8 cellular contexts compared by ENCODE assay signal in genomic region chr2:64654993-64655666, GRCh38. TPM values are rescaled to one million over a fixed set of nuclear protein-coding genes. Genes with fewer than 3 reads are reported as not detected.
DNase-seq lines count a peak whose midpoint lies in the region; ATAC-seq, FAIRE-seq and TF ChIP-seq lines count a peak whose summit lies in the region.

No MANE protein-coding gene starts in this region.

- CTCF ChIA-PET in activated CD4-positive, alpha-beta memory T cell treated with anti-CD3 and anti-CD28 coated beads for 36 hours (lab: Charles Lee) = interaction anchor here (0.7 to 11.1 kb wide), 17 partner anchors 9 to 212 kb away, joined by 3 to 131 read pairs (median 10); partner anchors contain the start of gene AFTPH

- H3K36me3 ChIP-seq in DND-41 (ENCODE audit: insufficient read depth, low read length) = no peaks in the 10 kb centered on the region
- H3K36me3 ChIP-seq in hepatocyte (replicated peaks; ENCODE audit: insufficient read depth, low read depth) = no peaks in the 10 kb centered on the region

- H3K4me3 ChIP-seq in DND-41 (ENCODE audit: low read depth in 1 of 2, low read length in 2 of 2) = no peak overlapping the region
- H3K4me3 ChIP-seq in hepatocyte = peak overlapping the region; percentile 85

- H3K79me2 ChIP-seq in DND-41 (ENCODE audit: insufficient read depth, low read length) = peaks cover 29% of the 10 kb centered on the region
- H3K79me2 ChIP-seq in hepatocyte = peaks cover 28% of the 10 kb centered on the region

- H3K9me3 ChIP-seq in DND-41 (ENCODE audit: insufficient read depth, low read length, severe bottlenecking) (no peaks in the 10 kb centered on the region), hepatocyte (ENCODE audit: low read depth) (no peaks in the 10 kb centered on the region)

- intact Hi-C loops in activated CD4-positive, alpha-beta memory T cell treated with anti-CD3 and anti-CD28 coated beads for 36 hours (cut with micrococcal nuclease) = loop anchor here (1.0 to 2.0 kb wide), 4 partner anchors 21 to 75 kb away; no protein-coding TSS in a partner anchor

- no peaks in the 10 kb centered on the region for H3K27me3 Mint-ChIP-seq in activated CD4-positive, alpha-beta memory T cell treated with anti-CD3 and anti-CD28 coated beads for 36 hours
- no peaks in the 10 kb centered on the region for H3K27me3 Mint-ChIP-seq in stimulated activated naive CD8-positive, alpha-beta T cell treated with anti-CD3 and anti-CD28 coated beads, Interleukin-15, Interleukin-2, amounts not matched to agents 100 ng/mL and 50 ng/mL, for 24 hours

- peak overlapping the region; percentile 60 for H3K27ac ChIP-seq in DND-41 (ENCODE audit: low read length)
- peak overlapping the region; percentile 99 for H3K27ac ChIP-seq in hepatocyte

- peak overlapping the region; percentile 89 for H3K9ac ChIP-seq in DND-41 (ENCODE audit: low read depth, low read length)

- peak overlapping the region; percentile 74 for H3K4me3 Mint-ChIP-seq in activated CD4-positive, alpha-beta memory T cell treated with anti-CD3 and anti-CD28 coated beads for 36 hours
- peak overlapping the region; percentile 80 for H3K4me3 Mint-ChIP-seq in stimulated activated naive CD8-positive, alpha-beta T cell treated with anti-CD3 and anti-CD28 coated beads, Interleukin-15, Interleukin-2, amounts not matched to agents 100 ng/mL and 50 ng/mL, for 24 hours

- no peaks in the 10 kb centered on the region for H3K9me2 ChIP-seq in hepatocyte (replicated peaks; ENCODE audit: insufficient read depth)

- peak overlapping the region; percentile 78 for H3K4me2 ChIP-seq in DND-41 (ENCODE audit: insufficient read depth, low read length)
- H3K4me2 ChIP-seq in hepatocyte = peak overlapping the region; percentile 82

- H3K27ac Mint-ChIP-seq in activated CD4-positive, alpha-beta memory T cell treated with anti-CD3 and anti-CD28 coated beads for 36 hours = peak overlapping the region; percentile 31
- H3K27ac Mint-ChIP-seq in stimulated activated naive CD8-positive, alpha-beta T cell treated with anti-CD3 and anti-CD28 coated beads, Interleukin-15, Interleukin-2, amounts not matched to agents 100 ng/mL and 50 ng/mL, for 24 hours = peak overlapping the region; percentile 84

- H3K4me1 ChIP-seq in DND-41 (ENCODE audit: insufficient read depth, low read length) = peaks cover 46% of the 10 kb centered on the region
- peaks cover 27% of the 10 kb centered on the region for H3K4me1 ChIP-seq in hepatocyte (ENCODE audit: insufficient read depth)

- H2AFZ ChIP-seq in DND-41 (ENCODE audit: low read depth, low read length) (peak overlapping the region; percentile 22; the same call in 1 of the 2 replicates), hepatocyte (no peak overlapping the region)

- peaks cover 46% of the 10 kb centered on the region for H3K4me1 Mint-ChIP-seq in activated CD4-positive, alpha-beta memory T cell treated with anti-CD3 and anti-CD28 coated beads for 36 hours (ENCODE audit: low read depth)
- peaks cover 82% of the 10 kb centered on the region for H3K4me1 Mint-ChIP-seq in stimulated activated naive CD8-positive, alpha-beta T cell treated with anti-CD3 and anti-CD28 coated beads, Interleukin-15, Interleukin-2, amounts not matched to agents 100 ng/mL and 50 ng/mL, for 24 hours (ENCODE audit: low read depth)

- H3K27me3 ChIP-seq in DND-41 (ENCODE audit: insufficient read depth, low read length, poor library complexity) (peaks cover 7% of the 10 kb centered on the region), hepatocyte (no peaks in the 10 kb centered on the region)

- H3K9me3 Mint-ChIP-seq in activated CD4-positive, alpha-beta memory T cell treated with anti-CD3 and anti-CD28 coated beads for 36 hours = no peaks in the 10 kb centered on the region
- H3K9me3 Mint-ChIP-seq in stimulated activated naive CD8-positive, alpha-beta T cell treated with anti-CD3 and anti-CD28 coated beads, Interleukin-15, Interleukin-2, amounts not matched to agents 100 ng/mL and 50 ng/mL, for 24 hours = no peaks in the 10 kb centered on the region

- FAIRE-seq in frontal cortex (lab: Jason Lieb, UNC) = no peak

- 54% methylated on average over 7 of the region's 7 CpGs for WGBS in hepatocyte (ENCODE audit: low lambda C conversion rate, missing lambda C conversion rate)

- in situ Hi-C loops in G401 (cut with HindIII; ENCODE audit: low sequenced_read_pairs) = no loop called here

- H4K20me1 ChIP-seq in DND-41 (ENCODE audit: insufficient read depth, low read length) (peaks cover 18% of the 10 kb centered on the region; the same call in 1 of the 2 replicates), hepatocyte (ENCODE audit: insufficient read depth, poor library complexity, severe bottlenecking) (peaks cover 5% of the 10 kb centered on the region)

- peak; percentile 36 for DNase-seq in DND-41
- DNase-seq in HuH-7 (ENCODE audit: low spot score) = peak; percentile 55
- peak; percentile 60 for DNase-seq in activated CD4-positive, alpha-beta memory T cell treated with anti-CD3 and anti-CD28 coated beads for 36 hours
- DNase-seq in hepatocyte (ENCODE audit: low spot score) = peak; percentile 46
- DNase-seq in central memory CD4-positive, alpha-beta T cell = no peak
- DNase-seq in G401 (ENCODE audit: low spot score) = no peak
- DNase-seq in frontal cortex (ENCODE audit: low spot score in 2 of 2) = no peak

- POLR2A ChIA-PET in activated CD4-positive, alpha-beta memory T cell treated with anti-CD3 and anti-CD28 coated beads for 36 hours (lab: Charles Lee) = interaction anchor here (0.6 to 4.1 kb wide), 9 partner anchors 8 to 131 kb away, joined by 3 to 42 read pairs (median 3); partner anchors contain the start of gene AFTPH

- TF ChIP-seq CTCF in DND-41 (IDR thresholded peaks at IDR 0.05; ENCODE audit: borderline replicate concordance, extremely low read depth, low read length, poor library complexity, severe bottlenecking) (peak; percentile 55), hepatocyte (IDR thresholded peaks at IDR 0.05; ENCODE audit: poor library complexity) (peak; percentile 29)

- no peak for ATAC-seq in DND-41 (ENCODE audit: insufficient read depth, low read depth)

- peaks cover 1% of the 10 kb centered on the region for H3K36me3 Mint-ChIP-seq in activated CD4-positive, alpha-beta memory T cell treated with anti-CD3 and anti-CD28 coated beads for 36 hours
- H3K36me3 Mint-ChIP-seq in stimulated activated naive CD8-positive, alpha-beta T cell treated with anti-CD3 and anti-CD28 coated beads, Interleukin-15, Interleukin-2, amounts not matched to agents 100 ng/mL and 50 ng/mL, for 24 hours (ENCODE audit: low read depth) = no peaks in the 10 kb centered on the region

RNA-seq across cellular contexts. Expression of gene SERTAD2, which starts 1.4 kb away (rescaled TPM):
- total RNA-seq in activated CD4-positive, alpha-beta memory T cell treated with anti-CD3 and anti-CD28 coated beads for 36 hours = 10 to 100 TPM; 11.3 to 11.4 TPM
- 23.4 and 23.8 TPM in 2 replicates for total RNA-seq in hepatocyte
- polyA plus RNA-seq in hepatocyte = 13.8 and 15.0 TPM in 2 replicates
- 19.3 and 28.9 TPM in 2 replicates for total RNA-seq in G401 (2014; rRNA removed; shearing (Covaris generic))
- total RNA-seq in frontal cortex = 3.7 TPM

Comparison
In these comparisons a context has a peak if more than half of its experiments do, and no peak if none do; other contexts are left out.
1. DNase-seq: peak in DND-41 (single experiment), HuH-7 (single experiment), activated CD4-positive, alpha-beta memory T cell treated with anti-CD3 and anti-CD28 coated beads for 36 hours (single experiment) and hepatocyte (single experiment); none in central memory CD4-positive, alpha-beta T cell (single experiment), G401 (single experiment) and frontal cortex (0 of 2).